22 cellular contexts compared by ENCODE assay signal in genomic region chr2:42777883-42778805, GRCh38. TPM values are rescaled to one million over a fixed set of nuclear protein-coding genes. Genes with fewer than 3 reads are reported as not detected.
DNase-seq lines count a peak whose midpoint lies in the region; ATAC-seq and TF ChIP-seq lines count a peak whose summit lies in the region.
"Had no signal": no experiment of that assay in that cellular context is flagged by ENCODE, and none has a peak within 500 bp of the region (broad histone marks: within the 10 kb centered on the region; RNA-seq: fewer than 3 reads in every experiment).

No MANE protein-coding gene starts in this region.

- no peak overlapping the region for H2BK15ac ChIP-seq in mesendoderm (replicated peaks; ENCODE audit: low read depth)

- H3K79me1 ChIP-seq in mesendoderm (ENCODE audit: low read length): no peaks in the 10 kb centered on the region

- no peak overlapping the region for H3K56ac ChIP-seq in mesendoderm (ENCODE audit: low read length)

- no peak overlapping the region for H3K4me3 ChIP-seq in AG09309 (ENCODE audit: control insufficient read depth, low read depth, low read length)
- no peak overlapping the region for H3K4me3 ChIP-seq in colonic mucosa
- H3K4me3 ChIP-seq in mesendoderm (ENCODE audit: low read length): no peak overlapping the region
- H3K4me3 ChIP-seq: vagina had no signal

- no peak overlapping the region for H3K4ac ChIP-seq in mesendoderm (ENCODE audit: low read depth, low read length)

- no peak overlapping the region for H3K23ac ChIP-seq in mesendoderm (ENCODE audit: low read length)

- H2AK5ac ChIP-seq in mesendoderm (ENCODE audit: low read length): no peak overlapping the region

- no peak overlapping the region for H2BK120ac ChIP-seq in mesendoderm (ENCODE audit: low read depth, low read length)

- no peak overlapping the region for H3K27ac ChIP-seq in colonic mucosa
- H3K27ac ChIP-seq in mesendoderm (ENCODE audit: low read depth, low read length): no peak overlapping the region
- H3K27ac ChIP-seq: vagina had no signal

- no CpG with 5 or more reads among the region's 3 CpGs for WGBS in mesendoderm (ENCODE audit: extremely low coverage, insufficient coverage, low lambda C conversion rate)

- H3K4me2 ChIP-seq in mesendoderm (ENCODE audit: low read length): no peak overlapping the region

- no peak overlapping the region for H2BK5ac ChIP-seq in mesendoderm (ENCODE audit: low read length)

- H3K9ac ChIP-seq in colonic mucosa (ENCODE audit: low read depth in 2 of 2, low read length in 2 of 2) (no peak overlapping the region), mesendoderm (ENCODE audit: low read length) (no peak overlapping the region)

- intact Hi-C loops in colonic mucosa (cut with DNase I): no loop called here

- H4K5ac ChIP-seq in mesendoderm (ENCODE audit: low read length): no peak overlapping the region

- H3K4me1 ChIP-seq in colonic mucosa (no peaks in the 10 kb centered on the region), mesendoderm (ENCODE audit: control insufficient read depth, low read depth, low read length) (peaks cover 6% of the 10 kb centered on the region)
- H3K4me1 ChIP-seq: vagina had no signal

- H3K36me3 ChIP-seq in colonic mucosa (no peaks in the 10 kb centered on the region), mesendoderm (ENCODE audit: control insufficient read depth, insufficient read depth, low read length) (no peaks in the 10 kb centered on the region)
- H3K36me3 ChIP-seq: vagina had no signal

- DNase-seq in AG09309 (ENCODE audit: low read depth) (peak; percentile 21), HT1080 (ENCODE audit: low read depth) (peak; percentile 47), colonic mucosa (peak; percentile 30), mesendoderm (peak; percentile 61), NOMO-1 treated with dmso at 0.1 percent for 144 hours (lab: John Stamatoyannopoulos, UW; ENCODE audit: unreplicated experiment) (no peak)
- DNase-seq: ACHN; activated CD4-positive, alpha-beta T cell treated with anti-CD3 and anti-CD28 coated beads, Interleukin-2, amount 50 U/mL, for 48 hours; activated naive CD4-positive, alpha-beta T cell treated with Interleukin-2 at 50 U/mL for 16 hours; DMS153; Karpas-422; mesenchymal stem cell; NCI-H1417 treated with DMSO at 0.1 percent for 48 hours; NCI-H2171 treated with DMSO at 0.1 percent for 48 hours; NCI-H69; nephron progenitor cell; SHP77 treated with DMSO at 0.1 percent for 48 hours; stimulated activated CD4-positive, alpha-beta T cell treated with anti-CD3 and anti-CD28 coated beads, Interleukin-4, amount 100 ng/mL, for 24 hours had no signal

- no peak for ATAC-seq in HG03354 (IDR thresholded peaks at IDR 0.05; ENCODE audit: poor library complexity, severe bottlenecking, unreplicated experiment)
- no peak for ATAC-seq in GM21529 (IDR thresholded peaks at IDR 0.05; ENCODE audit: unreplicated experiment)
- ATAC-seq in HG03520 (IDR thresholded peaks at IDR 0.05; ENCODE audit: unreplicated experiment): no peak
- ATAC-seq: WTC11 had no signal

- no peaks in the 10 kb centered on the region for H3K27me3 ChIP-seq in colonic mucosa
- H3K27me3 ChIP-seq in mesendoderm (ENCODE audit: insufficient read depth, low read length, poor library complexity): no peaks in the 10 kb centered on the region
- H3K27me3 ChIP-seq: vagina had no signal

- TF ChIP-seq CTCF in AG09309 (IDR thresholded peaks at IDR 0.05; ENCODE audit: control insufficient read depth, insufficient read depth, low read depth, low read length, missing control alignments): no peak
- no peak for TF ChIP-seq CTCF in colonic mucosa (IDR thresholded peaks at IDR 0.05)

- no peaks in the 10 kb centered on the region for H3K79me2 ChIP-seq in mesendoderm (ENCODE audit: control insufficient read depth, insufficient read depth, low read length)

- no peak overlapping the region for H3K18ac ChIP-seq in mesendoderm (ENCODE audit: low read length)

- H3K9me3 ChIP-seq in colonic mucosa: no peaks in the 10 kb centered on the region
- H3K9me3 ChIP-seq: vagina had no signal

- no peak overlapping the region for H4K8ac ChIP-seq in mesendoderm (ENCODE audit: low read depth, low read length)

RNA-seq across cellular contexts. Expression of gene OXER1, which starts 14.2 kb away (rescaled TPM):
- total RNA-seq in HT1080 (2014; rRNA removed; shearing (Covaris generic)): not detected in 2 replicates
- not detected in 2 replicates for polyA plus RNA-seq in HT1080 (2015; cell fraction: cytosol; rRNA removed)
- not detected in 2 replicates for polyA plus RNA-seq in HT1080 (2015; cell fraction: nucleus; rRNA removed)
- 1 to 10 TPM; 1.3 to 3.9 TPM for total RNA-seq in colonic mucosa
- polyA plus RNA-seq in mesendoderm (2013, experiment 1 of 2): 0.95 TPM
- polyA plus RNA-seq in mesendoderm (2013, experiment 2 of 2): 0.78 TPM

RNA-seq across cellular contexts. Expression of gene HAAO, which starts 14.2 kb away (rescaled TPM):
- total RNA-seq in HT1080 (2014; rRNA removed; shearing (Covaris generic)): not detected in 2 replicates
- not detected in 2 replicates for polyA plus RNA-seq in HT1080 (2015; cell fraction: cytosol; rRNA removed)
- not detected in 2 replicates for polyA plus RNA-seq in HT1080 (2015; cell fraction: nucleus; rRNA removed)
- 10 to 100 TPM in 1 of 2 donors, 1 to 10 TPM in 1; 8.2 to 17.8 TPM for total RNA-seq in colonic mucosa
- polyA plus RNA-seq in mesendoderm (2013, experiment 1 of 2): 2.7 TPM
- 2.9 TPM for polyA plus RNA-seq in mesendoderm (2013, experiment 2 of 2)
